8 cellular contexts compared by ENCODE assay signal in genomic region chr12:24948452-24948815, GRCh38. TPM values are rescaled to one million over a fixed set of nuclear protein-coding genes. Genes with fewer than 3 reads are reported as not detected.
DNase-seq lines count a peak whose midpoint lies in the region; ATAC-seq and TF ChIP-seq lines count a peak whose summit lies in the region.

No MANE protein-coding gene starts in this region.

- H3K27me3 ChIP-seq in BE2C (no peaks in the 10 kb centered on the region), MG63 (no peaks in the 10 kb centered on the region)

- peaks cover 34% of the 10 kb centered on the region for H3K4me1 Mint-ChIP-seq in activated naive CD8-positive, alpha-beta T cell treated with anti-CD3 and anti-CD28 coated beads, Interleukin-2, amount 10 ng/mL, durations not matched to agents 7 days and 5 days

- peak; percentile 22 for ATAC-seq in GM21367 (IDR thresholded peaks at IDR 0.05; ENCODE audit: unreplicated experiment)
- peak; percentile 49 for ATAC-seq in activated naive CD8-positive, alpha-beta T cell treated with anti-CD3 and anti-CD28 coated beads, Interleukin-2, amount 10 ng/mL, durations not matched to agents 7 days and 5 days (ENCODE audit: low read depth)

- H3K36me3 ChIP-seq in BE2C (peaks cover 27% of the 10 kb centered on the region), MG63 (peaks cover 19% of the 10 kb centered on the region)

- TF ChIP-seq CTCF in BE2C (IDR thresholded peaks at IDR 0.05; ENCODE audit: low read depth, low read length): no peak

- peaks cover 15% of the 10 kb centered on the region for H3K36me3 Mint-ChIP-seq in activated naive CD8-positive, alpha-beta T cell treated with anti-CD3 and anti-CD28 coated beads, Interleukin-2, amount 10 ng/mL, durations not matched to agents 7 days and 5 days

- H3K4me3 ChIP-seq in BE2C (ENCODE audit: low read depth, low read length) (peak overlapping the region; percentile 95), MG63 (peak overlapping the region; percentile 64), iPS-11a (ENCODE audit: low read depth, low read length) (peak overlapping the region; percentile 98), skin epidermis (peak overlapping the region; percentile 27 to 49 (median 42))

- H3K4me1 ChIP-seq in BE2C: peaks cover 17% of the 10 kb centered on the region

- H3K9me3 Mint-ChIP-seq in activated naive CD8-positive, alpha-beta T cell treated with anti-CD3 and anti-CD28 coated beads, Interleukin-2, amount 10 ng/mL, durations not matched to agents 7 days and 5 days: no peaks in the 10 kb centered on the region

- peak overlapping the region; percentile 81 for H3K27ac Mint-ChIP-seq in activated naive CD8-positive, alpha-beta T cell treated with anti-CD3 and anti-CD28 coated beads, Interleukin-2, amount 10 ng/mL, durations not matched to agents 7 days and 5 days

- POLR2A ChIA-PET in activated naive CD8-positive, alpha-beta T cell treated with anti-CD3 and anti-CD28 coated beads, Interleukin-2, amount 10 ng/mL, durations not matched to agents 7 days and 5 days (lab: Charles Lee): interaction anchor here (1.0 kb wide), 1 partner anchor 103 kb away, joined by 4 read pairs; no protein-coding TSS in a partner anchor

- H3K4me3 Mint-ChIP-seq in activated naive CD8-positive, alpha-beta T cell treated with anti-CD3 and anti-CD28 coated beads, Interleukin-2, amount 10 ng/mL, durations not matched to agents 7 days and 5 days: peak overlapping the region; percentile 87

- peaks cover 12% of the 10 kb centered on the region for H3K27me3 Mint-ChIP-seq in activated naive CD8-positive, alpha-beta T cell treated with anti-CD3 and anti-CD28 coated beads, Interleukin-2, amount 10 ng/mL, durations not matched to agents 7 days and 5 days

- DNase-seq in BE2C (peak; percentile 28), MG63 (peak; percentile 47), NCI-H187 (lab: John Stamatoyannopoulos, UW) (no peak), NCI-H1092 (lab: John Stamatoyannopoulos, UW) (no peak)
- peak; percentile 44 for DNase-seq in activated naive CD8-positive, alpha-beta T cell treated with anti-CD3 and anti-CD28 coated beads, Interleukin-2, amount 10 ng/mL, durations not matched to agents 7 days and 5 days

- H3K9me3 ChIP-seq in BE2C (no peaks in the 10 kb centered on the region), MG63 (no peaks in the 10 kb centered on the region)

- peak overlapping the region in 9 of 21 experiments; percentile 20 to 74 (median 52) for H3K27ac ChIP-seq in skin epidermis

RNA-seq across cellular contexts. Expression of gene BCAT1, which starts 0.5 kb away (rescaled TPM):
- polyA plus RNA-seq in BE2C (2012; ENCODE audit: insufficient read depth, insufficient read length, low read depth): 65.1 TPM
- 49.6 and 61.5 TPM in 2 replicates for total RNA-seq in MG63 (2014; rRNA removed; shearing (Covaris generic); ENCODE audit: low replicate concordance)
- total RNA-seq in activated naive CD8-positive, alpha-beta T cell treated with anti-CD3 and anti-CD28 coated beads, Interleukin-2, amount 10 ng/mL, durations not matched to agents 7 days and 5 days: 10 to 100 TPM; 11.6 to 15.8 TPM

Comparison
In these comparisons a context has a peak if more than half of its experiments do, and no peak if none do; other contexts are left out.
1. DNase-seq: peak in BE2C (single experiment), MG63 (single experiment) and activated naive CD8-positive, alpha-beta T cell treated with anti-CD3 and anti-CD28 coated beads, Interleukin-2, amount 10 ng/mL, durations not matched to agents 7 days and 5 days (single experiment); none in NCI-H187 (0 of 2) and NCI-H1092 (single experiment).
2. H3K4me3 ChIP-seq: peak in every context shown above with its lines; median percentile 98 in iPS-11a; 95 in BE2C; 64 in MG63; 42 in skin epidermis.